19 cellular contexts compared by ENCODE assay signal in genomic region chr11:19508166-19508565, GRCh38.
DNase-seq lines count a peak whose midpoint lies in the region; ATAC-seq, FAIRE-seq and TF ChIP-seq lines count a peak whose summit lies in the region.
"Had no signal": no experiment of that assay in that cellular context is flagged by ENCODE, and none has a peak within 500 bp of the region (broad histone marks: within the 10 kb centered on the region; RNA-seq: fewer than 3 reads in every experiment).

No MANE protein-coding gene starts in this region.

- no peaks in the 10 kb centered on the region for H3K79me2 ChIP-seq in K562 (ENCODE audit: control insufficient read depth, insufficient read depth, low read length)

- H3K27me3 ChIP-seq in K562 (ENCODE audit: control insufficient read depth in 2 of 2, insufficient read depth in 2 of 2, low read length in 2 of 2) (peaks cover 0 to 15% of the 10 kb centered on the region in 2 experiments; a peak in 3 of 5 replicates), tibial artery (no peaks in the 10 kb centered on the region)
- H3K27me3 ChIP-seq: SJSA1, tibial nerve had no signal

- POLR2A ChIA-PET in K562 (lab: Yijun Ruan, JAX), result no interaction called here

- WGBS in K562 (ENCODE audit: insufficient coverage, low coverage, missing lambda C conversion rate), result 4% methylated on average over 2 of the region's 2 CpGs

- no peak overlapping the region for H2AFZ ChIP-seq in K562 (ENCODE audit: low read depth, low read length)

- ATAC-seq in K562, result no peak
- ATAC-seq: activated CD8-positive, alpha-beta memory T cell treated with anti-CD3 and anti-CD28 coated beads, Interleukin-2, amount 10 ng/mL, durations not matched to agents 7 days and 5 days; foreskin keratinocyte had no signal

- CTCF ChIA-PET in K562 (lab: Yijun Ruan, JAX; ENCODE audit: low intra/inter-chr PET ratio), result no interaction called here

- intact Hi-C loops in K562 (cut with micrococcal nuclease), result no loop called here
- intact Hi-C loops in tibial artery (cut with DNase I; ENCODE audit: low total_unique reads), result no loop called here

- BruUV-seq in K562 (replicated peaks; lab: Mats Ljungman, UMichigan), result no TSS peak

- H3K4me1 ChIP-seq in K562 (replicated peaks in 1 of 2; ENCODE audit: control insufficient read depth in 2 of 2, insufficient read depth in 2 of 2, low read length in 2 of 2), result no peaks in the 10 kb centered on the region
- H3K4me1 ChIP-seq in tibial artery, result peaks cover 0 to 32% (median 28%) of the 10 kb centered on the region in 4 donors
- H3K4me1 ChIP-seq: foreskin keratinocyte, SJSA1 had no signal

- H4K20me1 ChIP-seq in K562 (replicated peaks; ENCODE audit: control insufficient read depth, insufficient read depth, low read length), result no peaks in the 10 kb centered on the region

- FAIRE-seq in K562 (lab: Jason Lieb, UNC), result no peak
- FAIRE-seq: GM12892, GM19239 had no signal

- no peaks in the 10 kb centered on the region for H3K9me1 ChIP-seq in K562 (ENCODE audit: control insufficient read depth, insufficient read depth, low read length)

- no peak for TF ChIP-seq RAD21 in K562 (CRISPR knock-in tag; conservative IDR thresholded peaks at IDR 0.05 in 1 of 2, IDR thresholded peaks at IDR 0.05 in 1 of 2)

- DNase-seq in A172 (ENCODE audit: low spot score), result peak; percentile 34
- peak; percentile 31 for DNase-seq in HS-5 (ENCODE audit: low read depth)
- peak; percentile 23 to 27 (median 24) for DNase-seq in K562 (ENCODE audit: extremely low read depth in 1 of 4, low spot score in 3 of 4)
- peak; percentile 90 for DNase-seq in islet precursor cell
- DNase-seq in tibial artery, result no peak
- DNase-seq in D341Med (ENCODE audit: low spot score), result no peak
- DNase-seq in ureter (ENCODE audit: low spot score), result no peak
- no peak for DNase-seq in CD1c-positive myeloid dendritic cell (ENCODE audit: extremely low spot score)
- DNase-seq: activated CD8-positive, alpha-beta memory T cell treated with anti-CD3 and anti-CD28 coated beads, Interleukin-2, amount 10 ng/mL, durations not matched to agents 7 days and 5 days; activated naive CD4-positive, alpha-beta T cell treated with anti-CD3 and anti-CD28 coated beads, Interleukin-2, amount 50 U/mL, for 16 hours; DMS153; foreskin keratinocyte; mammary epithelial cell; NCI-H1092; NCI-H446 had no signal

- in situ Hi-C loops in K562 (cut with MboI), result no loop called here

- no peak overlapping the region for H3K4me2 ChIP-seq in K562 (ENCODE audit: insufficient read depth, low read length)

- H3K4me3 ChIP-seq in K562 (no peak overlapping the region), tibial artery (no peak overlapping the region)
- H3K4me3 ChIP-seq: SJSA1, tibial nerve had no signal

- H3K36me3 ChIP-seq in K562 (ENCODE audit: control insufficient read depth, insufficient read depth, low read length) (no peaks in the 10 kb centered on the region), tibial artery (no peaks in the 10 kb centered on the region)
- H3K36me3 ChIP-seq: SJSA1, tibial nerve had no signal

- H3K9ac ChIP-seq in K562 (ENCODE audit: insufficient read depth in 1 of 2, low read depth in 2 of 2, low read length in 2 of 2), result no peak overlapping the region

- no peak for TF ChIP-seq CTCF in K562 (IDR thresholded peaks at IDR 0.05 in 2 of 3, conservative IDR thresholded peaks at IDR 0.05 in 1 of 3; ENCODE audit: insufficient read depth in 2 of 3, low read depth in 1 of 3, low read length in 3 of 3)
- no peak for TF ChIP-seq CTCF in tibial artery (IDR thresholded peaks at IDR 0.05)

- no peak for TF ChIP-seq EP300 in K562 (IDR thresholded peaks at IDR 0.05; ENCODE audit: low read length)

- H3K27ac ChIP-seq in K562 (ENCODE audit: extremely low read depth, low read depth, low read length), result no peak overlapping the region
- no peak overlapping the region for H3K27ac ChIP-seq in tibial artery
- H3K27ac ChIP-seq: foreskin keratinocyte, SJSA1, tibial nerve had no signal

- TF ChIP-seq POLR2A in K562 (conservative IDR thresholded peaks at IDR 0.05), result no peak

- no peaks in the 10 kb centered on the region for H3K9me3 ChIP-seq in K562 (replicated peaks; ENCODE audit: control insufficient read depth, insufficient read depth, low read depth, low read length)
- no peaks in the 10 kb centered on the region for H3K9me3 ChIP-seq in tibial artery
- H3K9me3 ChIP-seq: SJSA1, tibial nerve had no signal

TF ChIP-seq in K562, 482 proteins besides CTCF, POLR2A, EP300 and RAD21:
- no peak for TF ChIP-seq NR2C2 (CRISPR knock-in tag; IDR thresholded peaks at IDR 0.05)
- peak; percentile 73 for TF ChIP-seq NR2C2 (tag; IDR thresholded peaks at IDR 0.05)
- peak; percentile 15 for TF ChIP-seq FOS (IDR thresholded peaks at IDR 0.05; ENCODE audit: extremely low read depth, insufficient read length)
- TF ChIP-seq FOSL1 (tag; conservative IDR thresholded peaks at IDR 0.05), result peak; percentile 98
- peak; percentile 85 for TF ChIP-seq JUND (IDR thresholded peaks at IDR 0.05; ENCODE audit: borderline replicate concordance, low read depth, low read length)
- TF ChIP-seq JUND (tag; IDR thresholded peaks at IDR 0.05; ENCODE audit: borderline replicate concordance, low read depth, low read length), result peak; percentile 87; the same call in 1 of the 3 replicates
- TF ChIP-seq NR2C1 (IDR thresholded peaks at IDR 0.05), result 0 out of 2 replicates have a peak, but pooled peaks have one; percentile 33
- peak; percentile 80 for TF ChIP-seq NR2C1 (tag; IDR thresholded peaks at IDR 0.05)
- TF ChIP-seq, protein P1, sequence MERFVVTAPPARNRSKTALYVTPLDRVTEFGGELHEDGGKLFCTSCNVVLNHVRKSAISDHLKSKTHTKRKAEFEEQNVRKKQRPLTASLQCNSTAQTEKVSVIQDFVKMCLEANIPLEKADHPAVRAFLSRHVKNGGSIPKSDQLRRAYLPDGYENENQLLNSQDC (CRISPR knock-in tag; IDR thresholded peaks at IDR 0.05), result no peak
- TF ChIP-seq JUN (IDR thresholded peaks at IDR 0.05; ENCODE audit: borderline replicate concordance, low read depth, low read length), result peak; percentile 87
- no peak for TF ChIP-seq JUN (CRISPR knock-in tag; IDR thresholded peaks at IDR 0.05; ENCODE audit: borderline replicate concordance)
- TF ChIP-seq, protein P2, sequence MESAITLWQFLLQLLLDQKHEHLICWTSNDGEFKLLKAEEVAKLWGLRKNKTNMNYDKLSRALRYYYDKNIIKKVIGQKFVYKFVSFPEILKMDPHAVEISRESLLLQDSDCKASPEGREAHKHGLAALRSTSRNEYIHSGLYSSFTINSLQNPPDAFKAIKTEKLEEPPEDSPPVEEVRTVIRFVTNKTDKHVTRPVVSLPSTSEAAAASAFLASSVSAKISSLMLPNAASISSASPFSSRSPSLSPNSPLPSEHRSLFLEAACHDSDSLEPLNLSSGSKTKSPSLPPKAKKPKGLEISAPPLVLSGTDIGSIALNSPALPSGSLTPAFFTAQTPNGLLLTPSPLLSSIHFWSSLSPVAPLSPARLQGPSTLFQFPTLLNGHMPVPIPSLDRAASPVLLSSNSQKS (CRISPR knock-in tag; IDR thresholded peaks at IDR 0.05), result no peak
- TF ChIP-seq SREBF1 (IDR thresholded peaks at IDR 0.05; ENCODE audit: borderline replicate concordance, low read depth, low read length), result no peak
- 0 out of 2 replicates have a peak, but pooled peaks have one; percentile 38 for TF ChIP-seq ARID1B (IDR thresholded peaks at IDR 0.05)
- TF ChIP-seq RUNX1 (IDR thresholded peaks at IDR 0.05; ENCODE audit: low read depth), result no peak
- TF ChIP-seq SMARCA4 (IDR thresholded peaks at IDR 0.05), result peak; percentile 37; the same call in 1 of the 2 replicates
- TF ChIP-seq, protein P3, sequence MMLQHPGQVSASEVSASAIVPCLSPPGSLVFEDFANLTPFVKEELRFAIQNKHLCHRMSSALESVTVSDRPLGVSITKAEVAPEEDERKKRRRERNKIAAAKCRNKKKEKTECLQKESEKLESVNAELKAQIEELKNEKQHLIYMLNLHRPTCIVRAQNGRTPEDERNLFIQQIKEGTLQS (IDR thresholded peaks at IDR 0.05), result peak; percentile 82
- TF ChIP-seq, protein P3 (CRISPR knock-in tag; conservative IDR thresholded peaks at IDR 0.05), result no peak
- no peak for TF ChIP-seq NR2F6 (CRISPR knock-in tag; IDR thresholded peaks at IDR 0.05)
TF ChIP-seq in K562: peak in this region for 9.

Comparison
In these comparisons a context has a peak if more than half of its experiments do, and no peak if none do; other contexts are left out.
1. DNase-seq: peak in A172 (single experiment), HS-5 (single experiment), K562 (4 of 4) and islet precursor cell (single experiment); none in tibial artery (0 of 2), D341Med (single experiment), ureter (single experiment) and CD1c-positive myeloid dendritic cell (single experiment).